1 cellular context compared by ENCODE assay signal in genomic region chr9:2157277-2158105, GRCh38.
TF ChIP-seq lines count a peak whose summit lies in the region.

No MANE protein-coding gene starts in this region.

TF ChIP-seq in HEK293, 187 proteins besides CTCF, POLR2A, EP300 and RAD21 (continued from another document):
- TF ChIP-seq ZNF830 (tag by site-specific recombination; IDR thresholded peaks at IDR 0.05; ENCODE audit: low read depth) (no peak), ZBTB17 (tag by site-specific recombination; IDR thresholded peaks at IDR 0.05) (peak; percentile 21; the same call in 1 of the 2 replicates), IKZF3 (tag by site-specific recombination; IDR thresholded peaks at IDR 0.05) (0 out of 2 replicates have a peak, but pooled peaks have one; percentile 30), ZNF174 (tag by site-specific recombination; IDR thresholded peaks at IDR 0.05) (no peak), ZNF24 (tag by site-specific recombination; IDR thresholded peaks at IDR 0.05) (no peak), HOXD13 (CRISPR knock-in tag; IDR thresholded peaks at IDR 0.05; ENCODE audit: borderline replicate concordance) (no peak), ZNF837 (tag by site-specific recombination; IDR thresholded peaks at IDR 0.05) (no peak), SETDB1 (IDR thresholded peaks at IDR 0.05; ENCODE audit: insufficient read length, low read length) (no peak), ZNF23 (tag by site-specific recombination; IDR thresholded peaks at IDR 0.05; ENCODE audit: borderline replicate concordance) (no peak), SP2 (tag by site-specific recombination; IDR thresholded peaks at IDR 0.05) (no peak), ZSCAN23 (tag by site-specific recombination; IDR thresholded peaks at IDR 0.05) (no peak), ZNF560 (tag by site-specific recombination; IDR thresholded peaks at IDR 0.05; ENCODE audit: borderline replicate concordance) (no peak), ZNF274 (IDR thresholded peaks at IDR 0.05; ENCODE audit: low read length) (no peak), ZNF274 (tag by site-specific recombination; IDR thresholded peaks at IDR 0.05; ENCODE audit: borderline replicate concordance) (no peak), ZNF677 (tag by site-specific recombination; IDR thresholded peaks at IDR 0.05) (no peak), TCF7L2 (IDR thresholded peaks at IDR 0.05; ENCODE audit: borderline replicate concordance, low read depth, low read length) (no peak), SP7 (tag by site-specific recombination; IDR thresholded peaks at IDR 0.05) (no peak), ZNF747 (tag by site-specific recombination; IDR thresholded peaks at IDR 0.05) (no peak), ZNF530 (tag by site-specific recombination; IDR thresholded peaks at IDR 0.05; ENCODE audit: low read depth) (no peak), ZIC2 (tag by site-specific recombination; IDR thresholded peaks at IDR 0.05) (no peak), ZNF416 (tag by site-specific recombination; IDR thresholded peaks at IDR 0.05) (no peak), ZBTB7A (tag by site-specific recombination; IDR thresholded peaks at IDR 0.05; ENCODE audit: low read depth) (no peak), YY2 (tag by site-specific recombination; IDR thresholded peaks at IDR 0.05) (no peak), SALL2 (tag by site-specific recombination; IDR thresholded peaks at IDR 0.05; ENCODE audit: borderline replicate concordance) (no peak), ZNF513 (tag by site-specific recombination; IDR thresholded peaks at IDR 0.05) (no peak), GLIS2 (tag by site-specific recombination; IDR thresholded peaks at IDR 0.05) (no peak), ZNF600 (tag by site-specific recombination; IDR thresholded peaks at IDR 0.05) (peak; percentile 38; the same call in 1 of the 2 replicates), GFI1B (tag by site-specific recombination; IDR thresholded peaks at IDR 0.05) (no peak), ZXDB (tag by site-specific recombination; IDR thresholded peaks at IDR 0.05) (0 out of 2 replicates have a peak, but pooled peaks have one; percentile 19), ZNF629 (tag by site-specific recombination; IDR thresholded peaks at IDR 0.05) (no peak), ZBTB20 (tag by site-specific recombination; IDR thresholded peaks at IDR 0.05) (peak; percentile 92), KLF7 (tag by site-specific recombination; IDR thresholded peaks at IDR 0.05; ENCODE audit: borderline replicate concordance) (no peak), ZNF521 (tag by site-specific recombination; IDR thresholded peaks at IDR 0.05) (no peak), ZNF394 (tag by site-specific recombination; IDR thresholded peaks at IDR 0.05; ENCODE audit: borderline replicate concordance) (peak; percentile 64), ZNF596 (tag by site-specific recombination; IDR thresholded peaks at IDR 0.05) (no peak), ZNF214 (tag by site-specific recombination; IDR thresholded peaks at IDR 0.05; ENCODE audit: borderline replicate concordance) (no peak), SCRT2 (tag by site-specific recombination; IDR thresholded peaks at IDR 0.05) (no peak), ZNF366 (tag by site-specific recombination; conservative IDR thresholded peaks at IDR 0.05) (no peak), ZNF19 (tag by site-specific recombination; IDR thresholded peaks at IDR 0.05; ENCODE audit: low read depth) (no peak), ZNF138 (tag by site-specific recombination; IDR thresholded peaks at IDR 0.05; ENCODE audit: borderline replicate concordance) (no peak), ZEB2 (tag by site-specific recombination; IDR thresholded peaks at IDR 0.05) (no peak)
- TF ChIP-seq, protein P1, sequence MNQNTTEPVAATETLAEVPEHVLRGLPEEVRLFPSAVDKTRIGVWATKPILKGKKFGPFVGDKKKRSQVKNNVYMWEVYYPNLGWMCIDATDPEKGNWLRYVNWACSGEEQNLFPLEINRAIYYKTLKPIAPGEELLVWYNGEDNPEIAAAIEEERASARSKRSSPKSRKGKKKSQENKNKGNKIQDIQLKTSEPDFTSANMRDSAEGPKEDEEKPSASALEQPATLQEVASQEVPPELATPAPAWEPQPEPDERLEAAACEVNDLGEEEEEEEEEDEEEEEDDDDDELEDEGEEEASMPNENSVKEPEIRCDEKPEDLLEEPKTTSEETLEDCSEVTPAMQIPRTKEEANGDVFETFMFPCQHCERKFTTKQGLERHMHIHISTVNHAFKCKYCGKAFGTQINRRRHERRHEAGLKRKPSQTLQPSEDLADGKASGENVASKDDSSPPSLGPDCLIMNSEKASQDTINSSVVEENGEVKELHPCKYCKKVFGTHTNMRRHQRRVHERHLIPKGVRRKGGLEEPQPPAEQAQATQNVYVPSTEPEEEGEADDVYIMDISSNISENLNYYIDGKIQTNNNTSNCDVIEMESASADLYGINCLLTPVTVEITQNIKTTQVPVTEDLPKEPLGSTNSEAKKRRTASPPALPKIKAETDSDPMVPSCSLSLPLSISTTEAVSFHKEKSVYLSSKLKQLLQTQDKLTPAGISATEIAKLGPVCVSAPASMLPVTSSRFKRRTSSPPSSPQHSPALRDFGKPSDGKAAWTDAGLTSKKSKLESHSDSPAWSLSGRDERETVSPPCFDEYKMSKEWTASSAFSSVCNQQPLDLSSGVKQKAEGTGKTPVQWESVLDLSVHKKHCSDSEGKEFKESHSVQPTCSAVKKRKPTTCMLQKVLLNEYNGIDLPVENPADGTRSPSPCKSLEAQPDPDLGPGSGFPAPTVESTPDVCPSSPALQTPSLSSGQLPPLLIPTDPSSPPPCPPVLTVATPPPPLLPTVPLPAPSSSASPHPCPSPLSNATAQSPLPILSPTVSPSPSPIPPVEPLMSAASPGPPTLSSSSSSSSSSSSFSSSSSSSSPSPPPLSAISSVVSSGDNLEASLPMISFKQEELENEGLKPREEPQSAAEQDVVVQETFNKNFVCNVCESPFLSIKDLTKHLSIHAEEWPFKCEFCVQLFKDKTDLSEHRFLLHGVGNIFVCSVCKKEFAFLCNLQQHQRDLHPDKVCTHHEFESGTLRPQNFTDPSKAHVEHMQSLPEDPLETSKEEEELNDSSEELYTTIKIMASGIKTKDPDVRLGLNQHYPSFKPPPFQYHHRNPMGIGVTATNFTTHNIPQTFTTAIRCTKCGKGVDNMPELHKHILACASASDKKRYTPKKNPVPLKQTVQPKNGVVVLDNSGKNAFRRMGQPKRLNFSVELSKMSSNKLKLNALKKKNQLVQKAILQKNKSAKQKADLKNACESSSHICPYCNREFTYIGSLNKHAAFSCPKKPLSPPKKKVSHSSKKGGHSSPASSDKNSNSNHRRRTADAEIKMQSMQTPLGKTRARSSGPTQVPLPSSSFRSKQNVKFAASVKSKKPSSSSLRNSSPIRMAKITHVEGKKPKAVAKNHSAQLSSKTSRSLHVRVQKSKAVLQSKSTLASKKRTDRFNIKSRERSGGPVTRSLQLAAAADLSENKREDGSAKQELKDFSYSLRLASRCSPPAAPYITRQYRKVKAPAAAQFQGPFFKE (tag by site-specific recombination; IDR thresholded peaks at IDR 0.05; ENCODE audit: borderline replicate concordance), result no peak
- TF ChIP-seq, protein P2, sequence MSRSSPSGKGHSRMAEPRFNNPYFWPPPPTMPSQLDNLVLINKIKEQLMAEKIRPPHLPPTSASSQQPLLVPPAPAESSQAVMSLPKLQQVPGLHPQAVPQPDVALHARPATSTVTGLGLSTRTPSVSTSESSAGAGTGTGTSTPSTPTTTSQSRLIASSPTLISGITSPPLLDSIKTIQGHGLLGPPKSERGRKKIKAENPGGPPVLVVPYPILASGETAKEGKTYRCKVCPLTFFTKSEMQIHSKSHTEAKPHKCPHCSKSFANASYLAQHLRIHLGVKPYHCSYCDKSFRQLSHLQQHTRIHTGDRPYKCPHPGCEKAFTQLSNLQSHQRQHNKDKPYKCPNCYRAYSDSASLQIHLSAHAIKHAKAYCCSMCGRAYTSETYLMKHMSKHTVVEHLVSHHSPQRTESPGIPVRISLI (tag by site-specific recombination; IDR thresholded peaks at IDR 0.05), result no peak
- TF ChIP-seq, protein P3, sequence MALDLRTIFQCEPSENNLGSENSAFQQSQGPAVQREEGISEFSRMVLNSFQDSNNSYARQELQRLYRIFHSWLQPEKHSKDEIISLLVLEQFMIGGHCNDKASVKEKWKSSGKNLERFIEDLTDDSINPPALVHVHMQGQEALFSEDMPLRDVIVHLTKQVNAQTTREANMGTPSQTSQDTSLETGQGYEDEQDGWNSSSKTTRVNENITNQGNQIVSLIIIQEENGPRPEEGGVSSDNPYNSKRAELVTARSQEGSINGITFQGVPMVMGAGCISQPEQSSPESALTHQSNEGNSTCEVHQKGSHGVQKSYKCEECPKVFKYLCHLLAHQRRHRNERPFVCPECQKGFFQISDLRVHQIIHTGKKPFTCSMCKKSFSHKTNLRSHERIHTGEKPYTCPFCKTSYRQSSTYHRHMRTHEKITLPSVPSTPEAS (tag by site-specific recombination; IDR thresholded peaks at IDR 0.05), result no peak
- TF ChIP-seq, protein P4, sequence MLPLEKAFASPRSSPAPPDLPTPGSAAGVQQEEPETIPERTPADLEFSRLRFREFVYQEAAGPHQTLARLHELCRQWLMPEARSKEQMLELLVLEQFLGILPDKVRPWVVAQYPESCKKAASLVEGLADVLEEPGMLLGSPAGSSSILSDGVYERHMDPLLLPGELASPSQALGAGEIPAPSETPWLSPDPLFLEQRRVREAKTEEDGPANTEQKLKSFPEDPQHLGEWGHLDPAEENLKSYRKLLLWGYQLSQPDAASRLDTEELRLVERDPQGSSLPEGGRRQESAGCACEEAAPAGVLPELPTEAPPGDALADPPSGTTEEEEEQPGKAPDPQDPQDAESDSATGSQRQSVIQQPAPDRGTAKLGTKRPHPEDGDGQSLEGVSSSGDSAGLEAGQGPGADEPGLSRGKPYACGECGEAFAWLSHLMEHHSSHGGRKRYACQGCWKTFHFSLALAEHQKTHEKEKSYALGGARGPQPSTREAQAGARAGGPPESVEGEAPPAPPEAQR (tag by site-specific recombination; IDR thresholded peaks at IDR 0.05), result no peak
- TF ChIP-seq, protein P5, sequence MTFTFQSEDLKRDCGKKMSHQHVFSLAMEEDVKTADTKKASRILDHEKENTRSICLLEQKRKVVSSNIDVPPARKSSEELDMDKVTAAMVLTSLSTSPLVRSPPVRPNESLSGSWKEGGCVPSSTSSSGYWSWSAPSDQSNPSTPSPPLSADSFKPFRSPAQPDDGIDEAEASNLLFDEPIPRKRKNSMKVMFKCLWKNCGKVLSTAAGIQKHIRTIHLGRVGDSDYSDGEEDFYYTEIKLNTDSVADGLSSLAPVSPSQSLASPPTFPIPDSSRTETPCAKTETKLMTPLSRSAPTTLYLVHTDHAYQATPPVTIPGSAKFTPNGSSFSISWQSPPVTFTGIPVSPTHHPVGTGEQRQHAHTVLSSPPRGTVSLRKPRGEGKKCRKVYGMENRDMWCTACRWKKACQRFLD (tag by site-specific recombination; IDR thresholded peaks at IDR 0.05), result no peak
- TF ChIP-seq, protein P6, sequence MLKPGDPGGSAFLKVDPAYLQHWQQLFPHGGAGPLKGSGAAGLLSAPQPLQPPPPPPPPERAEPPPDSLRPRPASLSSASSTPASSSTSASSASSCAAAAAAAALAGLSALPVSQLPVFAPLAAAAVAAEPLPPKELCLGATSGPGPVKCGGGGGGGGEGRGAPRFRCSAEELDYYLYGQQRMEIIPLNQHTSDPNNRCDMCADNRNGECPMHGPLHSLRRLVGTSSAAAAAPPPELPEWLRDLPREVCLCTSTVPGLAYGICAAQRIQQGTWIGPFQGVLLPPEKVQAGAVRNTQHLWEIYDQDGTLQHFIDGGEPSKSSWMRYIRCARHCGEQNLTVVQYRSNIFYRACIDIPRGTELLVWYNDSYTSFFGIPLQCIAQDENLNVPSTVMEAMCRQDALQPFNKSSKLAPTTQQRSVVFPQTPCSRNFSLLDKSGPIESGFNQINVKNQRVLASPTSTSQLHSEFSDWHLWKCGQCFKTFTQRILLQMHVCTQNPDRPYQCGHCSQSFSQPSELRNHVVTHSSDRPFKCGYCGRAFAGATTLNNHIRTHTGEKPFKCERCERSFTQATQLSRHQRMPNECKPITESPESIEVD (tag by site-specific recombination; IDR thresholded peaks at IDR 0.05), result peak; percentile 33; the same call in 1 of the 2 replicates
